27 cellular contexts compared by ENCODE assay signal in genomic region chr3:23404241-23404640, GRCh38.
DNase-seq lines count a peak whose midpoint lies in the region; ATAC-seq and TF ChIP-seq lines count a peak whose summit lies in the region.
"Had no signal": no experiment of that assay in that cellular context is flagged by ENCODE, and none has a peak within 500 bp of the region (broad histone marks: within the 10 kb centered on the region; RNA-seq: fewer than 3 reads in every experiment).

No MANE protein-coding gene starts in this region.

- DNase-seq in ACHN (peak; percentile 23), Karpas-422 (no peak), epithelial cell of esophagus (ENCODE audit: low read depth) (peak; percentile 9), GM13977 (ENCODE audit: low spot score) (no peak), COLO829 (ENCODE audit: low spot score) (no peak)
- DNase-seq: activated CD4-positive, alpha-beta T cell treated with anti-CD3 and anti-CD28 coated beads for 48 hours; activated naive CD4-positive, alpha-beta T cell treated with Interleukin-2 at 50 U/mL for 16 hours; activated T-cell treated with anti-CD3 and anti-CD28 coated beads, Interleukin-2, amount 50 U/mL, for 48 hours; adrenal gland; C1 segment of cervical spinal cord; Calu3; effector CD8-positive, alpha-beta T cell; foreskin melanocyte; H9; left ventricle myocardium superior; midbrain; natural killer cell; NCI-H1694; NCI-H2171 treated with DMSO at 0.1 percent for 48 hours; stimulated activated CD4-positive, alpha-beta T cell treated with anti-CD3 and anti-CD28 coated beads, Interleukin-2, amount 100 ng/mL, for 48 hours; stimulated activated naive B cell treated with anti-CD40 and anti-IgM and Interleukin-4, amounts not matched to agents 10 μg/mL and 1 μg/mL and 100 μg/mL, for 72 hours; T-helper 17 cell had no signal

- H3K9me3 ChIP-seq in Karpas-422 (ENCODE audit: low read length): no peaks in the 10 kb centered on the region
- H3K9me3 ChIP-seq: adrenal gland had no signal

- peaks cover 35% of the 10 kb centered on the region for H3K4me1 ChIP-seq in Karpas-422 (ENCODE audit: low read length)

- H3K4me3 ChIP-seq in Karpas-422 (ENCODE audit: low read length) (peak overlapping the region; percentile 44; the same call in 1 of the 2 replicates), epithelial cell of esophagus (ENCODE audit: low read length) (no peak overlapping the region)
- H3K4me3 ChIP-seq: adrenal gland had no signal

- no peak for TF ChIP-seq CTCF in epithelial cell of esophagus (IDR thresholded peaks at IDR 0.05; ENCODE audit: insufficient read depth, low read depth, low read length, missing control alignments)
- TF ChIP-seq CTCF in GM13977 (IDR thresholded peaks at IDR 0.05; ENCODE audit: extremely low read depth, insufficient read depth, missing control alignments): no peak

- no peak overlapping the region for H3K9ac ChIP-seq in Karpas-422 (ENCODE audit: low read length)
- H3K9ac ChIP-seq: KMS-11 had no signal

- H3K27me3 ChIP-seq in Karpas-422 (ENCODE audit: low read length): no peaks in the 10 kb centered on the region
- H3K27me3 ChIP-seq: adrenal gland had no signal

- no peaks in the 10 kb centered on the region for H4K20me1 ChIP-seq in Karpas-422 (ENCODE audit: insufficient read depth, low read depth, low read length)

- ATAC-seq in GM18868 (IDR thresholded peaks at IDR 0.05; ENCODE audit: unreplicated experiment) (peak; percentile 47), GM21528 (IDR thresholded peaks at IDR 0.05; ENCODE audit: low FRiP score, unreplicated experiment) (no peak), GM21825 (IDR thresholded peaks at IDR 0.05; ENCODE audit: unreplicated experiment) (no peak)
- ATAC-seq: left ventricle myocardium superior, natural killer cell, T-helper 17 cell had no signal

- H3K27ac ChIP-seq in Karpas-422 (ENCODE audit: low read length): no peak overlapping the region
- H3K27ac ChIP-seq: adrenal gland, KMS-11, VCaP had no signal

- H2AFZ ChIP-seq in Karpas-422 (ENCODE audit: low read length): no peak overlapping the region

- H3K4me2 ChIP-seq in Karpas-422 (ENCODE audit: low read depth, low read length, poor library complexity, severe bottlenecking): peak overlapping the region; percentile 74
- H3K4me2 ChIP-seq: KMS-11 had no signal

- no peaks in the 10 kb centered on the region for H3K9me2 ChIP-seq in Karpas-422 (replicated peaks; ENCODE audit: insufficient read depth, low read length)

- no peaks in the 10 kb centered on the region for H3K79me2 ChIP-seq in Karpas-422 (ENCODE audit: low read length)

- in situ Hi-C loops in ACHN (cut with HindIII; ENCODE audit: low pct_ligation_motif_present, low pct_unique_long_range_greater_than_20kb, low sequenced_read_pairs): no loop called here
- in situ Hi-C loops in GM13977 (cut with MboI; ENCODE audit: low pct_unique_long_range_greater_than_20kb, low sequenced_read_pairs, unreplicated experiment): no loop called here

- no peaks in the 10 kb centered on the region for H3K36me3 ChIP-seq in Karpas-422 (ENCODE audit: insufficient read depth, low read length)
- H3K36me3 ChIP-seq: adrenal gland had no signal

Comparison
In these comparisons a context has a peak if more than half of its experiments do, and no peak if none do; other contexts are left out.
1. DNase-seq: peak in ACHN (single experiment) and epithelial cell of esophagus (single experiment); none in Karpas-422 (single experiment), GM13977 (single experiment) and COLO829 (single experiment).